Comparison of ENCODE assay signal across 13 cellular contexts in genomic region chr4:57403591-57403990, GRCh38.
DNase-seq lines count a peak whose midpoint lies in the region; ATAC-seq and TF ChIP-seq lines count a peak whose summit lies in the region.
"Had no signal": no experiment of that assay in that cellular context is flagged by ENCODE, and none has a peak within 500 bp of the region (broad histone marks: within the 10 kb centered on the region; RNA-seq: fewer than 3 reads in every experiment).

No MANE protein-coding gene starts in this region.

- DNase-seq in IMR-90 (no peak), mammary epithelial cell (no peak), foreskin keratinocyte (peak; percentile 30 to 47), neuronal stem cell (ENCODE audit: low spot score) (no peak), NK-92 (lab: John Stamatoyannopoulos, UW; ENCODE audit: unreplicated experiment) (no peak), colonic mucosa (no peak), sciatic nerve (ENCODE audit: low spot score) (no peak)
- DNase-seq: C1 segment of cervical spinal cord; Calu3; CD4-positive, alpha-beta T cell; DMS 273 treated with DMSO at 0.1 percent for 48 hours had no signal

- H4K20me1 ChIP-seq in IMR-90 (ENCODE audit: insufficient read depth, low read length) (no peaks in the 10 kb centered on the region), mammary epithelial cell (ENCODE audit: insufficient read depth, low read length) (no peaks in the 10 kb centered on the region)

- H3K23ac ChIP-seq in IMR-90 (ENCODE audit: low read depth, low read length) (no peak overlapping the region), neuronal stem cell (ENCODE audit: low read depth, low read length, poor library complexity) (no peak overlapping the region)

- H3K79me1 ChIP-seq in IMR-90 (ENCODE audit: low read depth in 1 of 2, low read length in 2 of 2): no peaks in the 10 kb centered on the region
- H3K79me1 ChIP-seq in neuronal stem cell (ENCODE audit: low read depth, low read length): no peaks in the 10 kb centered on the region

- in situ Hi-C loops in IMR-90 (cut with MboI; ENCODE audit: low sequenced_read_pairs): no loop called here
- in situ Hi-C loops in mammary epithelial cell (cut with MboI; ENCODE audit: low sequenced_read_pairs in 2 of 2): loop anchor here in 1 of 2 donors (25.0 kb wide), 1 partner anchor 366 kb away; no protein-coding TSS in a partner anchor

- H3K18ac ChIP-seq in IMR-90 (ENCODE audit: low read depth, low read length) (no peak overlapping the region), neuronal stem cell (ENCODE audit: low read length) (no peak overlapping the region)

- BruUV-seq in IMR-90 (replicated peaks; lab: Mats Ljungman, UMichigan) (no TSS peak), mammary epithelial cell (replicated peaks; lab: Mats Ljungman, UMichigan) (no TSS peak)

- TF ChIP-seq CTCF in IMR-90 (conservative IDR thresholded peaks at IDR 0.05; ENCODE audit: low read depth, low read length) (no peak), mammary epithelial cell (conservative IDR thresholded peaks at IDR 0.05 in 1 of 2, IDR thresholded peaks at IDR 0.05 in 1 of 2; ENCODE audit: extremely low read depth in 1 of 2, insufficient read depth in 1 of 2, low read depth in 1 of 2, low read length in 2 of 2) (no peak), foreskin keratinocyte (conservative IDR thresholded peaks at IDR 0.05) (no peak), colonic mucosa (IDR thresholded peaks at IDR 0.05) (no peak)

- H3K9me1 ChIP-seq in IMR-90 (ENCODE audit: insufficient read depth, low read length): no peaks in the 10 kb centered on the region

- H3K4me3 ChIP-seq in IMR-90 (ENCODE audit: insufficient read depth, low read depth, low read length) (no peak overlapping the region), mammary epithelial cell (replicated peaks in 1 of 3; ENCODE audit: insufficient read depth in 1 of 3, low read depth in 2 of 3, low read length in 3 of 3) (no peak overlapping the region), neuronal stem cell (ENCODE audit: low read length in 2 of 2) (no peak overlapping the region), colonic mucosa (no peak overlapping the region)

- H2BK120ac ChIP-seq in IMR-90 (ENCODE audit: low read depth, low read length) (no peak overlapping the region), neuronal stem cell (ENCODE audit: low read depth, low read length) (no peak overlapping the region)

- H3K56ac ChIP-seq in IMR-90 (ENCODE audit: extremely low read depth, insufficient read depth, low read length): no peak overlapping the region

- TF ChIP-seq RAD21 in IMR-90 (IDR thresholded peaks at IDR 0.05; ENCODE audit: low read length): no peak

- H2AK5ac ChIP-seq in IMR-90 (ENCODE audit: low read depth, low read length) (no peak overlapping the region), neuronal stem cell (ENCODE audit: low read depth, low read length) (no peak overlapping the region)

- intact Hi-C loops in IMR-90 (cut with micrococcal nuclease): no loop called here
- intact Hi-C loops in mammary epithelial cell (cut with micrococcal nuclease): no loop called here
- intact Hi-C loops in colonic mucosa (cut with DNase I): no loop called here
- intact Hi-C loops in sciatic nerve (cut with DNase I): no loop called here

- CTCF ChIA-PET in IMR-90 (lab: Yijun Ruan, JAX) (interaction anchor here (0.6 kb wide), 1 partner anchor 916 kb away, joined by 3 read pairs; no protein-coding TSS in a partner anchor), mammary epithelial cell (lab: Charles Lee; ENCODE audit: low non-redundant PET) (no interaction called here)

- H4K91ac ChIP-seq in IMR-90 (ENCODE audit: insufficient read depth, low read depth, low read length) (no peak overlapping the region), neuronal stem cell (ENCODE audit: low read depth, low read length, poor library complexity) (no peak overlapping the region)

- H3K4me2 ChIP-seq in IMR-90 (ENCODE audit: low read depth, low read length) (no peak overlapping the region), mammary epithelial cell (ENCODE audit: insufficient read depth, low read depth, low read length) (no peak overlapping the region), neuronal stem cell (ENCODE audit: insufficient read depth, low read length, poor library complexity, severe bottlenecking) (no peak overlapping the region)

- H2BK12ac ChIP-seq in neuronal stem cell (ENCODE audit: low read length): no peak overlapping the region

- no peak overlapping the region for H2BK15ac ChIP-seq in IMR-90 (ENCODE audit: low read depth, low read length)
- no peak overlapping the region for H2BK15ac ChIP-seq in neuronal stem cell (ENCODE audit: low read length)

- no peak overlapping the region for H3K9ac ChIP-seq in IMR-90 (ENCODE audit: low read depth, low read length)
- no peak overlapping the region for H3K9ac ChIP-seq in mammary epithelial cell (ENCODE audit: insufficient read depth, low read length)
- H3K9ac ChIP-seq in neuronal stem cell (ENCODE audit: low read depth, low read length, poor library complexity): no peak overlapping the region
- no peak overlapping the region for H3K9ac ChIP-seq in colonic mucosa (ENCODE audit: low read depth in 2 of 2, low read length in 2 of 2)

- no peaks in the 10 kb centered on the region for H3K4me1 ChIP-seq in IMR-90 (ENCODE audit: control insufficient read depth, insufficient read depth, low read length)
- H3K4me1 ChIP-seq in mammary epithelial cell (ENCODE audit: insufficient read depth, low read length): peaks cover 27% of the 10 kb centered on the region
- peaks cover 19% of the 10 kb centered on the region for H3K4me1 ChIP-seq in foreskin keratinocyte
- H3K4me1 ChIP-seq in neuronal stem cell (ENCODE audit: control insufficient read depth in 2 of 2, insufficient read depth in 1 of 2, low read depth in 1 of 2, low read length in 2 of 2): peaks cover 2 to 6% of the 10 kb centered on the region in 2 donors
- H3K4me1 ChIP-seq in colonic mucosa: no peaks in the 10 kb centered on the region

- no peaks in the 10 kb centered on the region for H3K9me3 ChIP-seq in IMR-90 (ENCODE audit: control insufficient read depth, insufficient read depth, low read length)
- no peaks in the 10 kb centered on the region for H3K9me3 ChIP-seq in mammary epithelial cell (replicated peaks; ENCODE audit: insufficient read depth, low read length)
- peaks cover 2 to 3% of the 10 kb centered on the region in 2 donors for H3K9me3 ChIP-seq in neuronal stem cell (replicated peaks in 1 of 2; ENCODE audit: control insufficient read depth in 2 of 2, insufficient read depth in 1 of 2, low read depth in 1 of 2, low read length in 2 of 2)
- no peaks in the 10 kb centered on the region for H3K9me3 ChIP-seq in colonic mucosa

- H2AK9ac ChIP-seq in IMR-90 (replicated peaks; ENCODE audit: low read depth, low read length, poor library complexity): peak overlapping the region; percentile 76

- POLR2A ChIA-PET in IMR-90 (lab: Charles Lee; ENCODE audit: unreplicated experiment): no interaction called here

- dilution Hi-C loops in IMR-90 (cut with HindIII; ENCODE audit: low sequenced_read_pairs, unreplicated experiment): no loop called here
- dilution Hi-C loops in mammary epithelial cell (cut with HindIII; ENCODE audit: low sequenced_read_pairs): no loop called here

- H3K4ac ChIP-seq in IMR-90 (ENCODE audit: low read depth, low read length) (no peak overlapping the region), neuronal stem cell (ENCODE audit: low read length) (no peak overlapping the region)

- H4K8ac ChIP-seq in IMR-90 (ENCODE audit: low read depth in 2 of 2, low read length in 2 of 2) (no peak overlapping the region), neuronal stem cell (ENCODE audit: low read depth, low read length) (no peak overlapping the region)

- H2BK20ac ChIP-seq in IMR-90 (ENCODE audit: low read depth, low read length): no peak overlapping the region

- H3K14ac ChIP-seq in IMR-90 (replicated peaks; ENCODE audit: low read depth, low read length): no peak overlapping the region
- H3K14ac ChIP-seq in neuronal stem cell (ENCODE audit: low read length): no peak overlapping the region

- H3K27ac ChIP-seq in IMR-90 (ENCODE audit: insufficient read depth, low read length): no peak overlapping the region
- H3K27ac ChIP-seq in mammary epithelial cell (ENCODE audit: insufficient read depth, low read depth, low read length): no peak overlapping the region
- H3K27ac ChIP-seq in foreskin keratinocyte: no peak overlapping the region
- no peak overlapping the region for H3K27ac ChIP-seq in neuronal stem cell (replicated peaks; ENCODE audit: low read length)
- H3K27ac ChIP-seq in colonic mucosa: no peak overlapping the region

- H3K27me3 ChIP-seq in IMR-90 (ENCODE audit: control insufficient read depth, insufficient read depth, low read length) (no peaks in the 10 kb centered on the region), mammary epithelial cell (ENCODE audit: insufficient read depth, low read length) (no peaks in the 10 kb centered on the region), foreskin keratinocyte (no peaks in the 10 kb centered on the region), neuronal stem cell (ENCODE audit: control insufficient read depth in 3 of 3, insufficient read depth in 3 of 3, low read depth in 1 of 3, low read length in 3 of 3) (no peaks in the 10 kb centered on the region), colonic mucosa (no peaks in the 10 kb centered on the region)

- H4K5ac ChIP-seq in IMR-90 (ENCODE audit: low read depth, low read length): no peak overlapping the region

- TF ChIP-seq POLR2A in IMR-90 (IDR thresholded peaks at IDR 0.05; ENCODE audit: low read depth, low read length): no peak

- H3K36me3 ChIP-seq in IMR-90 (ENCODE audit: control insufficient read depth, insufficient read depth, low read length): no peaks in the 10 kb centered on the region
- H3K36me3 ChIP-seq in mammary epithelial cell (ENCODE audit: insufficient read depth, low read length): no peaks in the 10 kb centered on the region
- no peaks in the 10 kb centered on the region for H3K36me3 ChIP-seq in neuronal stem cell (replicated peaks in 1 of 2; ENCODE audit: control insufficient read depth in 2 of 2, insufficient read depth in 2 of 2, low read length in 2 of 2)
- no peaks in the 10 kb centered on the region for H3K36me3 ChIP-seq in colonic mucosa

- H2AFZ ChIP-seq in IMR-90 (replicated peaks; ENCODE audit: low read length, poor library complexity): no peak overlapping the region
- H2AFZ ChIP-seq in mammary epithelial cell (ENCODE audit: low read depth, low read length): peak overlapping the region; percentile 42
- peak overlapping the region; percentile 6 for H2AFZ ChIP-seq in neuronal stem cell (ENCODE audit: low read length)

- no peak overlapping the region for H2BK5ac ChIP-seq in IMR-90 (ENCODE audit: low read depth, low read length, poor library complexity, severe bottlenecking)
- no peak overlapping the region for H2BK5ac ChIP-seq in neuronal stem cell (ENCODE audit: low read length)

- no peaks in the 10 kb centered on the region for H3K79me2 ChIP-seq in mammary epithelial cell (ENCODE audit: insufficient read depth, low read length)

- no CpG with 5 or more reads among the region's 2 CpGs for WGBS in IMR-90 (ENCODE audit: extremely low coverage in 2 of 2, insufficient read length in 1 of 2), 2 experiments
- 78% methylated on average over 2 of the region's 2 CpGs for WGBS in mammary epithelial cell (ENCODE audit: low coverage, missing lambda C conversion rate)
- no CpG with 5 or more reads among the region's 2 CpGs for WGBS in neuronal stem cell (ENCODE audit: extremely low coverage in 2 of 2, insufficient read length in 2 of 2, insufficient replicate concordance in 1 of 2), 2 donors

- ATAC-seq in IMR-90 (ENCODE audit: low read depth) (no peak), foreskin keratinocyte (no peak), sciatic nerve (no peak)
- ATAC-seq: HCT116, HepG2 had no signal

Comparison
In these comparisons a context has a peak if more than half of its experiments do, and no peak if none do; other contexts are left out.
1. DNase-seq: peak in foreskin keratinocyte (2 of 2); none in IMR-90 (single experiment), mammary epithelial cell (single experiment), neuronal stem cell (single experiment), NK-92 (single experiment), colonic mucosa (single experiment) and sciatic nerve (single experiment).